ENCODE assay signal across 14 cellular contexts in genomic region chr5:116864157-116864837, GRCh38.
DNase-seq lines count a peak whose midpoint lies in the region; ATAC-seq and TF ChIP-seq lines count a peak whose summit lies in the region.
"Had no signal": no experiment of that assay in that cellular context is flagged by ENCODE, and none has a peak within 500 bp of the region (broad histone marks: within the 10 kb centered on the region; RNA-seq: fewer than 3 reads in every experiment).

No MANE protein-coding gene starts in this region.

- no peak for TF ChIP-seq POLR2A in thyroid gland (IDR thresholded peaks at IDR 0.05)

- ATAC-seq in stimulated activated naive CD8-positive, alpha-beta T cell treated with anti-CD3 and anti-CD28 coated beads, Interleukin-15, Interleukin-2, amounts not matched to agents 100 U/mL and 50 U/mL, for 24 hours = no peak
- ATAC-seq: activated CD4-positive, CD25-positive, alpha-beta regulatory T cell treated with anti-CD3 and anti-CD28 coated beads, Interleukin-2, amount 50 U/mL, for 24 hours had no signal

- DNase-seq in NCI-H2171 treated with DMSO at 0.1 percent for 48 hours (lab: John Stamatoyannopoulos, UW) (peak; percentile 3), NCI-H2171 (lab: John Stamatoyannopoulos, UW) (no peak), UCSD-AML1 (lab: John Stamatoyannopoulos, UW; ENCODE audit: unreplicated experiment) (peak; percentile 27), iPS-NIHi7 (ENCODE audit: extremely low spot score) (peak; percentile 61), thyroid gland (peak; percentile 19), glomerular visceral epithelial cell (ENCODE audit: extremely low spot score) (no peak)
- DNase-seq in activated CD4-positive, alpha-beta T cell treated with anti-CD3 and anti-CD28 coated beads, Interleukin-2, amount 50 U/mL, for 4 hours = no peak
- no peak for DNase-seq in stimulated activated naive CD8-positive, alpha-beta T cell treated with anti-CD3 and anti-CD28 coated beads, Interleukin-15, Interleukin-2, amounts not matched to agents 100 U/mL and 50 U/mL, for 24 hours
- DNase-seq: activated T-cell treated with anti-CD3 and anti-CD28 coated beads for 4 hours; dermis blood vessel endothelial cell; left ventricle myocardium inferior; NCI-H1436; NK-92 treated with Interleukin-12 subunit alpha and Interleukin-12 subunit beta, amount 100 ng/mL, for 24 hours had no signal

- no peak overlapping the region for H3K4me3 ChIP-seq in thyroid gland (replicated peaks in 1 of 3)
- H3K4me3 ChIP-seq: left ventricle myocardium inferior had no signal

- no peak for TF ChIP-seq CTCF in thyroid gland (IDR thresholded peaks at IDR 0.05)

- no peaks in the 10 kb centered on the region for H3K27me3 ChIP-seq in thyroid gland

- intact Hi-C loops in thyroid gland (cut with DNase I) = no loop called here

- no peaks in the 10 kb centered on the region for H3K9me3 ChIP-seq in thyroid gland

- H3K36me3 ChIP-seq in thyroid gland = no peaks in the 10 kb centered on the region
- H3K36me3 ChIP-seq: left ventricle myocardium inferior had no signal

- WGBS in thyroid gland, 2 donors = 20 to 27% methylated on average over 9 of the region's 9 CpGs

- H3K4me1 ChIP-seq in thyroid gland = peaks cover 13 to 15% of the 10 kb centered on the region in 2 donors
- H3K4me1 ChIP-seq: left ventricle myocardium inferior had no signal

- peak overlapping the region; percentile 60 to 77 (median 65) for H3K27ac ChIP-seq in thyroid gland
- H3K27ac ChIP-seq: left ventricle myocardium inferior had no signal

Comparison
In these comparisons a context has a peak if more than half of its experiments do, and no peak if none do; other contexts are left out.
1. DNase-seq: peak in NCI-H2171 treated with DMSO at 0.1 percent for 48 hours (single experiment), UCSD-AML1 (single experiment), iPS-NIHi7 (single experiment) and thyroid gland (2 of 2); none in NCI-H2171 (single experiment), glomerular visceral epithelial cell (single experiment), activated CD4-positive, alpha-beta T cell treated with anti-CD3 and anti-CD28 coated beads, Interleukin-2, amount 50 U/mL, for 4 hours (0 of 2) and stimulated activated naive CD8-positive, alpha-beta T cell treated with anti-CD3 and anti-CD28 coated beads, Interleukin-15, Interleukin-2, amounts not matched to agents 100 U/mL and 50 U/mL, for 24 hours (single experiment).